In the genomic region with DNA sequence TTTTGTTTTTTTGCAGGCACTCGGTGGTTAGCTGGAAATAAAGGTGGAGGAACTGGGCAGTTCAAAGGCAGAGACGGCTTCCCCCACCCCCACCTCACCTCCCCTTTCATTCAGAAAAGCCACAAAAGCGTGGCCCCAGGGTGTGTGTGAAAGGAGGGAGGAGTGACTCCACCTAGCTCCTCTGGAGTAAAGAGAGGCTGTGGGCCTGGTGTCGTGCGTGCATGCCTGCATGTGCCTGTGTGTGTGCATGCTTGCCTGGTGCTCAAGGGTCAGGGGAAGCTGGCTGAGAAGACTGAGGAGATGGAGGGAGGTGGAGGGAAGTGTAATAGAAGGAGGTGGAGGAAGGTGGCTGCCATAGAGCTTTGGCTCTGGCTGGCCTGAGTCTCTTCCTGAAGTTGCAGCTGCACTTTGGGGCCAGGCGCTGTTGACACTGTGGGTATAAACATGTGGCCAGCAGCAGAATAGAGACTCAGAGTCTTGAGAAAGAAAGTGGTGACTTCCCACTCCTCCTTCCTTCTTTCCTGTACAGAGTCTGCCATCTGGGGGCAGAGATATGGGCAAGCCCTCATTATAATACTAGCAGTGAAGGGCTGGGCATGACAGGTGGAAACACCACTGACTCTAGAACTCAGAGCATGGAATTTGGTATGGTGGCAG, we compare ENCODE assay signal across 1 cellular context.
TF ChIP-seq lines count a peak whose summit lies in the region.

No MANE protein-coding gene starts in this region.

TF ChIP-seq in GM12878, 131 proteins besides CTCF, POLR2A, EP300 and RAD21 (continued from another document and continues in another):
- TF ChIP-seq SKIL (IDR thresholded peaks at IDR 0.05; ENCODE audit: low read depth, poor library complexity, severe bottlenecking) (peak; percentile 16), LARP7 (IDR thresholded peaks at IDR 0.05) (peak; percentile 24; the same call in 1 of the 2 replicates), PAX8 (IDR thresholded peaks at IDR 0.05) (no peak), MXI1 (IDR thresholded peaks at IDR 0.05; ENCODE audit: low read depth, low read length) (peak; percentile 84), NFYA (IDR thresholded peaks at IDR 0.05; ENCODE audit: borderline replicate concordance, low read depth, low read length) (no peak), IKZF2 (IDR thresholded peaks at IDR 0.05) (peak; percentile 60 to 65; a peak in 2 of 4 replicates), SREBF2 (IDR thresholded peaks at IDR 0.05; ENCODE audit: low read length) (no peak), NR2F1 (conservative IDR thresholded peaks at IDR 0.05) (0 out of 2 replicates have a peak, but pooled peaks have one; percentile 37), BACH1 (IDR thresholded peaks at IDR 0.05; ENCODE audit: borderline replicate concordance) (no peak), HSF1 (IDR thresholded peaks at IDR 0.05; ENCODE audit: low read depth, low read length) (no peak), ATF7 (IDR thresholded peaks at IDR 0.05; ENCODE audit: low read depth) (peak; percentile 24; the same call in 1 of the 2 replicates), EED (IDR thresholded peaks at IDR 0.05; ENCODE audit: low read depth) (peak; percentile 28; the same call in 1 of the 2 replicates), SMARCA5 (IDR thresholded peaks at IDR 0.05) (0 out of 2 replicates have a peak, but pooled peaks have one; percentile 72), ZNF207 (IDR thresholded peaks at IDR 0.05; ENCODE audit: borderline replicate concordance) (no peak), FOXK2 (IDR thresholded peaks at IDR 0.05) (peak; percentile 80), TCF7 (IDR thresholded peaks at IDR 0.05; ENCODE audit: borderline replicate concordance) (no peak), CEBPB (IDR thresholded peaks at IDR 0.05; ENCODE audit: borderline replicate concordance in 1 of 2, low read depth in 2 of 2, low read length in 2 of 2) (no peak), WRNIP1 (IDR thresholded peaks at IDR 0.05; ENCODE audit: borderline replicate concordance, low read depth, low read length) (no peak), E4F1 (IDR thresholded peaks at IDR 0.05; ENCODE audit: borderline replicate concordance, partially characterized antibody) (peak; percentile 50), SIX5 (IDR thresholded peaks at IDR 0.05; ENCODE audit: low read depth, low read length, severe bottlenecking) (no peak), CBFB (IDR thresholded peaks at IDR 0.05; ENCODE audit: low read depth) (0 out of 2 replicates have a peak, but pooled peaks have one; percentile 14), ZNF687 (IDR thresholded peaks at IDR 0.05) (peak; percentile 59; the same call in 1 of the 2 replicates), HDGF (IDR thresholded peaks at IDR 0.05) (peak; percentile 70; the same call in 1 of the 2 replicates), HDAC6 (IDR thresholded peaks at IDR 0.05; ENCODE audit: unreplicated experiment) (no peak), JUND (IDR thresholded peaks at IDR 0.05; ENCODE audit: low read depth, low read length) (no peak), YBX1 (IDR thresholded peaks at IDR 0.05) (no peak), IKZF1 (conservative IDR thresholded peaks at IDR 0.05) (peak; percentile 54; the same call in 1 of the 2 replicates), RUNX3 (IDR thresholded peaks at IDR 0.05; ENCODE audit: low read length) (peak; percentile 77), ASH2L (IDR thresholded peaks at IDR 0.05; ENCODE audit: borderline replicate concordance, low read depth) (no peak)
- TF ChIP-seq, protein P1, sequence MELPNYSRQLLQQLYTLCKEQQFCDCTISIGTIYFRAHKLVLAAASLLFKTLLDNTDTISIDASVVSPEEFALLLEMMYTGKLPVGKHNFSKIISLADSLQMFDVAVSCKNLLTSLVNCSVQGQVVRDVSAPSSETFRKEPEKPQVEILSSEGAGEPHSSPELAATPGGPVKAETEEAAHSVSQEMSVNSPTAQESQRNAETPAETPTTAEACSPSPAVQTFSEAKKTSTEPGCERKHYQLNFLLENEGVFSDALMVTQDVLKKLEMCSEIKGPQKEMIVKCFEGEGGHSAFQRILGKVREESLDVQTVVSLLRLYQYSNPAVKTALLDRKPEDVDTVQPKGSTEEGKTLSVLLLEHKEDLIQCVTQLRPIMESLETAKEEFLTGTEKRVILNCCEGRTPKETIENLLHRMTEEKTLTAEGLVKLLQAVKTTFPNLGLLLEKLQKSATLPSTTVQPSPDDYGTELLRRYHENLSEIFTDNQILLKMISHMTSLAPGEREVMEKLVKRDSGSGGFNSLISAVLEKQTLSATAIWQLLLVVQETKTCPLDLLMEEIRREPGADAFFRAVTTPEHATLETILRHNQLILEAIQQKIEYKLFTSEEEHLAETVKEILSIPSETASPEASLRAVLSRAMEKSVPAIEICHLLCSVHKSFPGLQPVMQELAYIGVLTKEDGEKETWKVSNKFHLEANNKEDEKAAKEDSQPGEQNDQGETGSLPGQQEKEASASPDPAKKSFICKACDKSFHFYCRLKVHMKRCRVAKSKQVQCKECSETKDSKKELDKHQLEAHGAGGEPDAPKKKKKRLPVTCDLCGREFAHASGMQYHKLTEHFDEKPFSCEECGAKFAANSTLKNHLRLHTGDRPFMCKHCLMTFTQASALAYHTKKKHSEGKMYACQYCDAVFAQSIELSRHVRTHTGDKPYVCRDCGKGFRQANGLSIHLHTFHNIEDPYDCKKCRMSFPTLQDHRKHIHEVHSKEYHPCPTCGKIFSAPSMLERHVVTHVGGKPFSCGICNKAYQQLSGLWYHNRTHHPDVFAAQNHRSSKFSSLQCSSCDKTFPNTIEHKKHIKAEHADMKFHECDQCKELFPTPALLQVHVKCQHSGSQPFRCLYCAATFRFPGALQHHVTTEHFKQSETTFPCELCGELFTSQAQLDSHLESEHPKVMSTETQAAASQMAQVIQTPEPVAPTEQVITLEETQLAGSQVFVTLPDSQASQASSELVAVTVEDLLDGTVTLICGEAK (IDR thresholded peaks at IDR 0.05; ENCODE audit: borderline replicate concordance), result no peak
- TF ChIP-seq, protein P2, sequence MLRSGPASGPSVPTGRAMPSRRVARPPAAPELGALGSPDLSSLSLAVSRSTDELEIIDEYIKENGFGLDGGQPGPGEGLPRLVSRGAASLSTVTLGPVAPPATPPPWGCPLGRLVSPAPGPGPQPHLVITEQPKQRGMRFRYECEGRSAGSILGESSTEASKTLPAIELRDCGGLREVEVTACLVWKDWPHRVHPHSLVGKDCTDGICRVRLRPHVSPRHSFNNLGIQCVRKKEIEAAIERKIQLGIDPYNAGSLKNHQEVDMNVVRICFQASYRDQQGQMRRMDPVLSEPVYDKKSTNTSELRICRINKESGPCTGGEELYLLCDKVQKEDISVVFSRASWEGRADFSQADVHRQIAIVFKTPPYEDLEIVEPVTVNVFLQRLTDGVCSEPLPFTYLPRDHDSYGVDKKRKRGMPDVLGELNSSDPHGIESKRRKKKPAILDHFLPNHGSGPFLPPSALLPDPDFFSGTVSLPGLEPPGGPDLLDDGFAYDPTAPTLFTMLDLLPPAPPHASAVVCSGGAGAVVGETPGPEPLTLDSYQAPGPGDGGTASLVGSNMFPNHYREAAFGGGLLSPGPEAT (IDR thresholded peaks at IDR 0.05; ENCODE audit: low read depth), result peak; percentile 58
- TF ChIP-seq, protein P3, sequence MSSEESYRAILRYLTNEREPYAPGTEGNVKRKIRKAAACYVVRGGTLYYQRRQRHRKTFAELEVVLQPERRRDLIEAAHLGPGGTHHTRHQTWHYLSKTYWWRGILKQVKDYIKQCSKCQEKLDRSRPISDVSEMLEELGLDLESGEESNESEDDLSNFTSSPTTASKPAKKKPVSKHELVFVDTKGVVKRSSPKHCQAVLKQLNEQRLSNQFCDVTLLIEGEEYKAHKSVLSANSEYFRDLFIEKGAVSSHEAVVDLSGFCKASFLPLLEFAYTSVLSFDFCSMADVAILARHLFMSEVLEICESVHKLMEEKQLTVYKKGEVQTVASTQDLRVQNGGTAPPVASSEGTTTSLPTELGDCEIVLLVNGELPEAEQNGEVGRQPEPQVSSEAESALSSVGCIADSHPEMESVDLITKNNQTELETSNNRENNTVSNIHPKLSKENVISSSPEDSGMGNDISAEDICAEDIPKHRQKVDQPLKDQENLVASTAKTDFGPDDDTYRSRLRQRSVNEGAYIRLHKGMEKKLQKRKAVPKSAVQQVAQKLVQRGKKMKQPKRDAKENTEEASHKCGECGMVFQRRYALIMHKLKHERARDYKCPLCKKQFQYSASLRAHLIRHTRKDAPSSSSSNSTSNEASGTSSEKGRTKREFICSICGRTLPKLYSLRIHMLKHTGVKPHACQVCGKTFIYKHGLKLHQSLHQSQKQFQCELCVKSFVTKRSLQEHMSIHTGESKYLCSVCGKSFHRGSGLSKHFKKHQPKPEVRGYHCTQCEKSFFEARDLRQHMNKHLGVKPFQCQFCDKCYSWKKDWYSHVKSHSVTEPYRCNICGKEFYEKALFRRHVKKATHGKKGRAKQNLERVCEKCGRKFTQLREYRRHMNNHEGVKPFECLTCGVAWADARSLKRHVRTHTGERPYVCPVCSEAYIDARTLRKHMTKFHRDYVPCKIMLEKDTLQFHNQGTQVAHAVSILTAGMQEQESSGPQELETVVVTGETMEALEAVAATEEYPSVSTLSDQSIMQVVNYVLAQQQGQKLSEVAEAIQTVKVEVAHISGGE (CRISPR knock-in tag; IDR thresholded peaks at IDR 0.05), result no peak
